ENCODE assay signal across 1 cellular context in the genomic region with DNA sequence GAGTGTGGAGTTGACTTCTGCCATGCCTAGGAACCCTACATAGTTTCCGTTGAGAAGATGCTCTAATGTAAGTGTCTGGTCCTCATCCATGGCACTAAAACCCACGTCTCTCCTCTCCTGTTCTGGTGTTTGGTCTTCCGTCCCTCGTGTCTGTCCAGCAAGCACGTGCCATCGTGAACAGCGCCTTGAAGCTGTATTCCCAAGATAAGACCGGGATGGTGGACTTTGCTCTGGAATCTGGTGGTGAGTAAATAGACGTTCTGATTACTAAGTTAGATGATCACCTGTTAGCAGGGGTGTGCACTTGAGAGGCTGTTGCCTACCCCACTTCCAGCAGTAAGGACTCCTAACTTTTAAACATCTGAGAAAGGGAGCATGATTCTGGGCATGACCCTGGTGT.
TF ChIP-seq lines count a peak whose summit lies in the region.

No MANE protein-coding gene starts in this region.

TF ChIP-seq in HepG2, 621 proteins besides CTCF, POLR2A, EP300 and RAD21 (continued from another document and continues in another):
- TF ChIP-seq, protein P1, sequence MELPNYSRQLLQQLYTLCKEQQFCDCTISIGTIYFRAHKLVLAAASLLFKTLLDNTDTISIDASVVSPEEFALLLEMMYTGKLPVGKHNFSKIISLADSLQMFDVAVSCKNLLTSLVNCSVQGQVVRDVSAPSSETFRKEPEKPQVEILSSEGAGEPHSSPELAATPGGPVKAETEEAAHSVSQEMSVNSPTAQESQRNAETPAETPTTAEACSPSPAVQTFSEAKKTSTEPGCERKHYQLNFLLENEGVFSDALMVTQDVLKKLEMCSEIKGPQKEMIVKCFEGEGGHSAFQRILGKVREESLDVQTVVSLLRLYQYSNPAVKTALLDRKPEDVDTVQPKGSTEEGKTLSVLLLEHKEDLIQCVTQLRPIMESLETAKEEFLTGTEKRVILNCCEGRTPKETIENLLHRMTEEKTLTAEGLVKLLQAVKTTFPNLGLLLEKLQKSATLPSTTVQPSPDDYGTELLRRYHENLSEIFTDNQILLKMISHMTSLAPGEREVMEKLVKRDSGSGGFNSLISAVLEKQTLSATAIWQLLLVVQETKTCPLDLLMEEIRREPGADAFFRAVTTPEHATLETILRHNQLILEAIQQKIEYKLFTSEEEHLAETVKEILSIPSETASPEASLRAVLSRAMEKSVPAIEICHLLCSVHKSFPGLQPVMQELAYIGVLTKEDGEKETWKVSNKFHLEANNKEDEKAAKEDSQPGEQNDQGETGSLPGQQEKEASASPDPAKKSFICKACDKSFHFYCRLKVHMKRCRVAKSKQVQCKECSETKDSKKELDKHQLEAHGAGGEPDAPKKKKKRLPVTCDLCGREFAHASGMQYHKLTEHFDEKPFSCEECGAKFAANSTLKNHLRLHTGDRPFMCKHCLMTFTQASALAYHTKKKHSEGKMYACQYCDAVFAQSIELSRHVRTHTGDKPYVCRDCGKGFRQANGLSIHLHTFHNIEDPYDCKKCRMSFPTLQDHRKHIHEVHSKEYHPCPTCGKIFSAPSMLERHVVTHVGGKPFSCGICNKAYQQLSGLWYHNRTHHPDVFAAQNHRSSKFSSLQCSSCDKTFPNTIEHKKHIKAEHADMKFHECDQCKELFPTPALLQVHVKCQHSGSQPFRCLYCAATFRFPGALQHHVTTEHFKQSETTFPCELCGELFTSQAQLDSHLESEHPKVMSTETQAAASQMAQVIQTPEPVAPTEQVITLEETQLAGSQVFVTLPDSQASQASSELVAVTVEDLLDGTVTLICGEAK (IDR thresholded peaks at IDR 0.05) = no peak
- TF ChIP-seq, protein P1 (CRISPR knock-in tag; IDR thresholded peaks at IDR 0.05) = no peak
- TF ChIP-seq, protein P2, sequence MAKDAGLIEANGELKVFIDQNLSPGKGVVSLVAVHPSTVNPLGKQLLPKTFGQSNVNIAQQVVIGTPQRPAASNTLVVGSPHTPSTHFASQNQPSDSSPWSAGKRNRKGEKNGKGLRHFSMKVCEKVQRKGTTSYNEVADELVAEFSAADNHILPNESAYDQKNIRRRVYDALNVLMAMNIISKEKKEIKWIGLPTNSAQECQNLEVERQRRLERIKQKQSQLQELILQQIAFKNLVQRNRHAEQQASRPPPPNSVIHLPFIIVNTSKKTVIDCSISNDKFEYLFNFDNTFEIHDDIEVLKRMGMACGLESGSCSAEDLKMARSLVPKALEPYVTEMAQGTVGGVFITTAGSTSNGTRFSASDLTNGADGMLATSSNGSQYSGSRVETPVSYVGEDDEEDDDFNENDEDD (CRISPR knock-in tag; IDR thresholded peaks at IDR 0.05; ENCODE audit: borderline replicate concordance) = peak; percentile 69; the same call in 1 of the 2 replicates
- no peak for TF ChIP-seq POLR2AphosphoS5 (IDR thresholded peaks at IDR 0.05; ENCODE audit: low read depth, low read length)
- TF ChIP-seq HOXA3 (CRISPR knock-in tag; IDR thresholded peaks at IDR 0.05) = peak; percentile 56
- TF ChIP-seq, protein P3, sequence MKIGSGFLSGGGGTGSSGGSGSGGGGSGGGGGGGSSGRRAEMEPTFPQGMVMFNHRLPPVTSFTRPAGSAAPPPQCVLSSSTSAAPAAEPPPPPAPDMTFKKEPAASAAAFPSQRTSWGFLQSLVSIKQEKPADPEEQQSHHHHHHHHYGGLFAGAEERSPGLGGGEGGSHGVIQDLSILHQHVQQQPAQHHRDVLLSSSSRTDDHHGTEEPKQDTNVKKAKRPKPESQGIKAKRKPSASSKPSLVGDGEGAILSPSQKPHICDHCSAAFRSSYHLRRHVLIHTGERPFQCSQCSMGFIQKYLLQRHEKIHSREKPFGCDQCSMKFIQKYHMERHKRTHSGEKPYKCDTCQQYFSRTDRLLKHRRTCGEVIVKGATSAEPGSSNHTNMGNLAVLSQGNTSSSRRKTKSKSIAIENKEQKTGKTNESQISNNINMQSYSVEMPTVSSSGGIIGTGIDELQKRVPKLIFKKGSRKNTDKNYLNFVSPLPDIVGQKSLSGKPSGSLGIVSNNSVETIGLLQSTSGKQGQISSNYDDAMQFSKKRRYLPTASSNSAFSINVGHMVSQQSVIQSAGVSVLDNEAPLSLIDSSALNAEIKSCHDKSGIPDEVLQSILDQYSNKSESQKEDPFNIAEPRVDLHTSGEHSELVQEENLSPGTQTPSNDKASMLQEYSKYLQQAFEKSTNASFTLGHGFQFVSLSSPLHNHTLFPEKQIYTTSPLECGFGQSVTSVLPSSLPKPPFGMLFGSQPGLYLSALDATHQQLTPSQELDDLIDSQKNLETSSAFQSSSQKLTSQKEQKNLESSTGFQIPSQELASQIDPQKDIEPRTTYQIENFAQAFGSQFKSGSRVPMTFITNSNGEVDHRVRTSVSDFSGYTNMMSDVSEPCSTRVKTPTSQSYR (CRISPR knock-in tag; IDR thresholded peaks at IDR 0.05; ENCODE audit: borderline replicate concordance) = no peak
- TF ChIP-seq, protein P4, sequence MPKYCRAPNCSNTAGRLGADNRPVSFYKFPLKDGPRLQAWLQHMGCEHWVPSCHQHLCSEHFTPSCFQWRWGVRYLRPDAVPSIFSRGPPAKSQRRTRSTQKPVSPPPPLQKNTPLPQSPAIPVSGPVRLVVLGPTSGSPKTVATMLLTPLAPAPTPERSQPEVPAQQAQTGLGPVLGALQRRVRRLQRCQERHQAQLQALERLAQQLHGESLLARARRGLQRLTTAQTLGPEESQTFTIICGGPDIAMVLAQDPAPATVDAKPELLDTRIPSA (CRISPR knock-in tag; IDR thresholded peaks at IDR 0.05; ENCODE audit: borderline replicate concordance) = no peak
- TF ChIP-seq PRPF4 (IDR thresholded peaks at IDR 0.05; ENCODE audit: low read depth, low read length, poor library complexity, severe bottlenecking) = no peak
- TF ChIP-seq, protein P5, sequence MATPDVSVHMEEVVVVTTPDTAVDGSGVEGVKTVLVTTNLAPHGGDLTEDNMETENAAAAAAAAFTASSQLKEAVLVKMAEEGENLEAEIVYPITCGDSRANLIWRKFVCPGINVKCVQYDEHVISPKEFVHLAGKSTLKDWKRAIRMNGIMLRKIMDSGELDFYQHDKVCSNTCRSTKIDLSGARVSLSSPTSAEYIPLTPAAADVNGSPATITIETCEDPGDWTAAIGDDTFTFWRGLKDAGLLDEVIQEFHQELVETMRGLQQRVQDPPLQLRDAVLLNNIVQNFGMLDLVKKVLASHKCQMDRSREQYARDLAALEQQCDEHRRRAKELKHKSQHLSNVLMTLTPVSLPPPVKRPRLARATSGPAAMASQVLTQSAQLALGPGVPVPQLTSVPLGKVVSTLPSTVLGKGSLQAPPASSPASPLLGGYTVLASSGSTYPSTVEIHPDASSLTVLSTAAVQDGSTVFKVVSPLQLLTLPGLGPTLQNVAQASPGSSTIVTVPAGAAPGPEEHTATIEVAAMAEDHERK (CRISPR knock-in tag; IDR thresholded peaks at IDR 0.05; ENCODE audit: low read depth) = no peak
- TF ChIP-seq ZNF354B (CRISPR knock-in tag; IDR thresholded peaks at IDR 0.05) = no peak
- TF ChIP-seq ZNF720 (CRISPR knock-in tag; IDR thresholded peaks at IDR 0.05) = no peak
- no peak for TF ChIP-seq ZMAT3 (CRISPR knock-in tag; conservative IDR thresholded peaks at IDR 0.05)
- no peak for TF ChIP-seq ZFY (CRISPR knock-in tag; IDR thresholded peaks at IDR 0.05)
- no peak for TF ChIP-seq ZNF839 (CRISPR knock-in tag; IDR thresholded peaks at IDR 0.05; ENCODE audit: borderline replicate concordance)
- TF ChIP-seq, protein P6, sequence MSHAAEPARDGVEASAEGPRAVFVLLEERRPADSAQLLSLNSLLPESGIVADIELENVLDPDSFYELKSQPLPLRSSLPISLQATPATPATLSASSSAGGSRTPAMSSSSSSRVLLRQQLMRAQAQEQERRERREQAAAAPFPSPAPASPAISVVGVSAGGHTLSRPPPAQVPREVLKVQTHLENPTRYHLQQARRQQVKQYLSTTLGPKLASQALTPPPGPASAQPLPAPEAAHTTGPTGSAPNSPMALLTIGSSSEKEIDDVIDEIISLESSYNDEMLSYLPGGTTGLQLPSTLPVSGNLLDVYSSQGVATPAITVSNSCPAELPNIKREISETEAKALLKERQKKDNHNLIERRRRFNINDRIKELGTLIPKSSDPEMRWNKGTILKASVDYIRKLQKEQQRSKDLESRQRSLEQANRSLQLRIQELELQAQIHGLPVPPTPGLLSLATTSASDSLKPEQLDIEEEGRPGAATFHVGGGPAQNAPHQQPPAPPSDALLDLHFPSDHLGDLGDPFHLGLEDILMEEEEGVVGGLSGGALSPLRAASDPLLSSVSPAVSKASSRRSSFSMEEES (CRISPR knock-in tag; IDR thresholded peaks at IDR 0.05) = no peak
- TF ChIP-seq MAFG (CRISPR knock-in tag; IDR thresholded peaks at IDR 0.05) = no peak
- TF ChIP-seq CEBPB (IDR thresholded peaks at IDR 0.05; ENCODE audit: borderline replicate concordance, low read depth, low read length) = no peak
- TF ChIP-seq ZNF569 (CRISPR knock-in tag; IDR thresholded peaks at IDR 0.05; ENCODE audit: borderline replicate concordance) = no peak
- TF ChIP-seq, protein P7, sequence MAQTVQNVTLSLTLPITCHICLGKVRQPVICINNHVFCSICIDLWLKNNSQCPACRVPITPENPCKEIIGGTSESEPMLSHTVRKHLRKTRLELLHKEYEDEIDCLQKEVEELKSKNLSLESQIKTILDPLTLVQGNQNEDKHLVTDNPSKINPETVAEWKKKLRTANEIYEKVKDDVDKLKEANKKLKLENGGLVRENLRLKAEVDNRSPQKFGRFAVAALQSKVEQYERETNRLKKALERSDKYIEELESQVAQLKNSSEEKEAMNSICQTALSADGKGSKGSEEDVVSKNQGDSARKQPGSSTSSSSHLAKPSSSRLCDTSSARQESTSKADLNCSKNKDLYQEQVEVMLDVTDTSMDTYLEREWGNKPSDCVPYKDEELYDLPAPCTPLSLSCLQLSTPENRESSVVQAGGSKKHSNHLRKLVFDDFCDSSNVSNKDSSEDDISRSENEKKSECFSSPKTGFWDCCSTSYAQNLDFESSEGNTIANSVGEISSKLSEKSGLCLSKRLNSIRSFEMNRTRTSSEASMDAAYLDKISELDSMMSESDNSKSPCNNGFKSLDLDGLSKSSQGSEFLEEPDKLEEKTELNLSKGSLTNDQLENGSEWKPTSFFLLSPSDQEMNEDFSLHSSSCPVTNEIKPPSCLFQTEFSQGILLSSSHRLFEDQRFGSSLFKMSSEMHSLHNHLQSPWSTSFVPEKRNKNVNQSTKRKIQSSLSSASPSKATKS (CRISPR knock-in tag; IDR thresholded peaks at IDR 0.05) = no peak
- TF ChIP-seq, protein P8, sequence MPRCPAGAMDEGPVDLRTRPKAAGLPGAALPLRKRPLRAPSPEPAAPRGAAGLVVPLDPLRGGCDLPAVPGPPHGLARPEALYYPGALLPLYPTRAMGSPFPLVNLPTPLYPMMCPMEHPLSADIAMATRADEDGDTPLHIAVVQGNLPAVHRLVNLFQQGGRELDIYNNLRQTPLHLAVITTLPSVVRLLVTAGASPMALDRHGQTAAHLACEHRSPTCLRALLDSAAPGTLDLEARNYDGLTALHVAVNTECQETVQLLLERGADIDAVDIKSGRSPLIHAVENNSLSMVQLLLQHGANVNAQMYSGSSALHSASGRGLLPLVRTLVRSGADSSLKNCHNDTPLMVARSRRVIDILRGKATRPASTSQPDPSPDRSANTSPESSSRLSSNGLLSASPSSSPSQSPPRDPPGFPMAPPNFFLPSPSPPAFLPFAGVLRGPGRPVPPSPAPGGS (CRISPR knock-in tag; IDR thresholded peaks at IDR 0.05) = no peak
- no peak for TF ChIP-seq ZSCAN25 (CRISPR knock-in tag; IDR thresholded peaks at IDR 0.05)
- no peak for TF ChIP-seq ZNF589 (CRISPR knock-in tag; conservative IDR thresholded peaks at IDR 0.05)
- TF ChIP-seq, protein P9, sequence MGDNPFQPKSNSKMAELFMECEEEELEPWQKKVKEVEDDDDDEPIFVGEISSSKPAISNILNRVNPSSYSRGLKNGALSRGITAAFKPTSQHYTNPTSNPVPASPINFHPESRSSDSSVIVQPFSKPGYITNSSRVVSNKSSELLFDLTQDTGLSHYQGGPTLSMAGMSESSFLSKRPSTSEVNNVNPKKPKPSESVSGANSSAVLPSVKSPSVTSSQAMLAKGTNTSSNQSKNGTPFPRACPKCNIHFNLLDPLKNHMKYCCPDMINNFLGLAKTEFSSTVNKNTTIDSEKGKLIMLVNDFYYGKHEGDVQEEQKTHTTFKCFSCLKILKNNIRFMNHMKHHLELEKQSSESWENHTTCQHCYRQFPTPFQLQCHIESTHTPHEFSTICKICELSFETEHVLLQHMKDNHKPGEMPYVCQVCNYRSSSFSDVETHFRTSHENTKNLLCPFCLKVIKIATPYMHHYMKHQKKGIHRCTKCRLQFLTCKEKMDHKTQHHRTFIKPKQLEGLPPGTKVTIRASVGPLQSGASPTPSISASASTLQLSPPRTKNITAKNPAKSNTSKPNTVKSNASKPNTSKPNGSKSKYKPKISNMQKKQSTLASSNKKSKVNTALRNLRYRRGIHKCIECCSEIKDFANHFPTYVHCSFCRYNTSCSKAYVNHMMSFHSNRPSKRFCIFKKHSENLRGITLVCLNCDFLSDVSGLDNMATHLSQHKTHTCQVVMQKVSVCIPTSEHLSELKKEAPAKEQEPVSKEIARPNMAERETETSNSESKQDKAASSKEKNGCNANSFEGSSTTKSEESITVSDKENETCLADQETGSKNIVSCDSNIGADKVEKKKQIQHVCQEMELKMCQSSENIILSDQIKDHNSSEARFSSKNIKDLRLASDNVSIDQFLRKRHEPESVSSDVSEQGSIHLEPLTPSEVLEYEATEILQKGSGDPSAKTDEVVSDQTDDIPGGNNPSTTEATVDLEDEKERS (CRISPR knock-in tag; IDR thresholded peaks at IDR 0.05) = no peak
- TF ChIP-seq FOXA1 (IDR thresholded peaks at IDR 0.05) = no peak
- TF ChIP-seq FOXA1 (CRISPR knock-in tag; IDR thresholded peaks at IDR 0.05) = peak; percentile 34; the same call in 1 of the 2 replicates
